In the genomic region with DNA sequence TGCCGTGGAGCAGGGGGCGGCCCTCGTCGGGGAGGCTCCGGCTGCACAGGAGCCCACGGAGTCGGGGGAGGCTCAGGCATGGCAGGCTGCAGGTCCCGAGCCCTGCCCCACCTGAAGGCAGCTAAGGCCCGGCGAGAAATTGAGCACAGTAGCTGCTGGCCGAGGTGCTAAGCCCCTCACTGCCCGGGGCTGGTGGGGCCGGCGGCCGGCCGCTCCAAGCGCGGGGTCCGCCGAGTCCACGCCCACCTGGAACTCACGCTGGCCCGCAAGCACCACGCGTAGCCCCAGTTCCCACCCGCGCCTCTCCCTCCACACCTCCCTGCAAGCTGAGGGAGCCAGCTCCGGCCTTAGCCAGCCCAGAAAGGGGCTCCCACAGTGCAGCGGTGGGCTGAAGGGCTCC, we compare ENCODE assay signal across 34 cellular contexts.
"Had no signal": no experiment of that assay in that cellular context is flagged by ENCODE, and none has a peak within 500 bp of the region (broad histone marks: within the 10 kb centered on the region; RNA-seq: fewer than 3 reads in every experiment).

No MANE protein-coding gene starts in this region.

- H3K36me3 Mint-ChIP-seq: activated CD4-positive, alpha-beta memory T cell treated with anti-CD3 and anti-CD28 coated beads for 36 hours; activated naive CD4-positive, alpha-beta T cell treated with anti-CD3 and anti-CD28 coated beads, Interleukin-2, amount 50 U/mL, for 72 hours; activated naive CD8-positive, alpha-beta T cell treated with anti-CD3 and anti-CD28 coated beads for 36 hours had no signal

- H3K27ac Mint-ChIP-seq: activated B cell treated with CpG ODN at 0.5 μM for 24 hours; activated CD4-positive, alpha-beta memory T cell treated with anti-CD3 and anti-CD28 coated beads for 36 hours; activated CD4-positive, alpha-beta T cell treated with anti-CD3 and anti-CD28 coated beads, Interleukin-2, amount 10 ng/mL, durations not matched to agents 24 days and 14 days; activated CD8-positive, alpha-beta T cell treated with anti-CD3 and anti-CD28 coated beads for 36 hours; activated naive CD4-positive, alpha-beta T cell treated with anti-CD3 and anti-CD28 coated beads for 36 hours; activated naive CD4-positive, alpha-beta T cell treated with anti-CD3 and anti-CD28 coated beads, Interleukin-2, amount 50 U/mL, for 72 hours; activated naive CD8-positive, alpha-beta T cell treated with anti-CD3 and anti-CD28 coated beads for 36 hours; activated T-cell treated with anti-CD3 and anti-CD28 coated beads, Interleukin-2, amount 50 U/mL, for 72 hours; activated T-helper 1 cell treated with anti-CD3 and anti-CD28 coated beads, Interleukin-12 subunit alpha, Interleukin-12 subunit beta, Interleukin-2, Interleukin-4 antibody, amounts not matched to agents 30 ng/mL and 10 ng/mL and 1 ng/mL, durations not matched to agents 14 hours and 24 hours and 36 hours; activated T-helper 17 cell treated with anti-CD3 and anti-CD28 coated beads, Interleukin-2, amount 50 U/mL, for 72 hours; T-helper 1 cell treated with Interleukin-12 subunit alpha and Interleukin-12 subunit beta and Interleukin-4 antibody, amounts not matched to agents 30 μg/mL and 1 μg/mL, for 36 hours; T-helper 2 cell treated with Interferon-gamma antibody and Interleukin-4, amounts not matched to agents 5 μg/mL and 100 μg/mL, for 36 hours had no signal

- H3K27me3 Mint-ChIP-seq: activated B cell treated with CpG ODN at 0.5 μM for 24 hours; activated CD4-positive, alpha-beta memory T cell treated with anti-CD3 and anti-CD28 coated beads for 36 hours; activated CD4-positive, alpha-beta T cell treated with anti-CD3 and anti-CD28 coated beads, Interleukin-2, amount 10 ng/mL, durations not matched to agents 24 days and 14 days; activated CD8-positive, alpha-beta T cell treated with anti-CD3 and anti-CD28 coated beads for 36 hours; activated naive CD8-positive, alpha-beta T cell treated with anti-CD3 and anti-CD28 coated beads for 36 hours; activated T-helper 17 cell treated with anti-CD3 and anti-CD28 coated beads, Interleukin-2, amount 50 U/mL, for 72 hours had no signal

- H3K36me3 ChIP-seq: adrenal gland, brain microvascular endothelial cell, breast epithelium had no signal

- H3K9me3 ChIP-seq: adrenal gland, body of pancreas had no signal

- H3K4me1 ChIP-seq: adrenal gland, body of pancreas, breast epithelium had no signal

- H3K4me3 ChIP-seq: adrenal gland, body of pancreas, breast epithelium had no signal

- H3K4me3 Mint-ChIP-seq: activated B cell treated with CpG ODN at 0.5 μM for 24 hours; activated CD4-positive, alpha-beta memory T cell treated with anti-CD3 and anti-CD28 coated beads for 36 hours; activated CD4-positive, alpha-beta T cell treated with anti-CD3 and anti-CD28 coated beads, Interleukin-2, amount 10 ng/mL, durations not matched to agents 24 days and 14 days; activated CD8-positive, alpha-beta T cell treated with anti-CD3 and anti-CD28 coated beads for 36 hours; activated naive CD4-positive, alpha-beta T cell treated with anti-CD3 and anti-CD28 coated beads for 36 hours; activated naive CD8-positive, alpha-beta T cell treated with anti-CD3 and anti-CD28 coated beads for 36 hours; activated T-cell treated with anti-CD3 and anti-CD28 coated beads, Interleukin-2, amount 50 U/mL, for 4 hours; activated T-cell treated with anti-CD3 and anti-CD28 coated beads, Interleukin-2, amount 50 U/mL, for 72 hours; activated T-helper 1 cell treated with anti-CD3 and anti-CD28 coated beads, Interleukin-12 subunit alpha, Interleukin-12 subunit beta, Interleukin-2, Interleukin-4 antibody, amounts not matched to agents 30 ng/mL and 10 ng/mL and 1 ng/mL, durations not matched to agents 14 hours and 24 hours and 36 hours; activated T-helper 17 cell treated with anti-CD3 and anti-CD28 coated beads, Interleukin-2, amount 50 U/mL, for 72 hours; T-helper 1 cell treated with Interleukin-12 subunit alpha and Interleukin-12 subunit beta and Interleukin-4 antibody, amounts not matched to agents 30 μg/mL and 1 μg/mL, for 36 hours; T-helper 2 cell treated with Interferon-gamma antibody and Interleukin-4, amounts not matched to agents 5 μg/mL and 100 μg/mL, for 36 hours had no signal

- DNase-seq: activated B cell treated with CpG ODN at 0.5 μM for 24 hours; activated CD4-positive, alpha-beta memory T cell treated with anti-CD3 and anti-CD28 coated beads for 36 hours; activated CD4-positive, alpha-beta T cell treated with anti-CD3 and anti-CD28 coated beads for 4 hours; activated CD4-positive, alpha-beta T cell treated with anti-CD3 and anti-CD28 coated beads, Interleukin-2, amount 10 ng/mL, durations not matched to agents 24 days and 14 days; activated CD4-positive, alpha-beta T cell treated with anti-CD3 and anti-CD28 coated beads, Interleukin-2, amount 50 U/mL, for 1 hour; activated CD4-positive, alpha-beta T cell treated with anti-CD3 and anti-CD28 coated beads, Interleukin-2, amount 50 U/mL, for 4 hours; activated CD4-positive, CD25-positive, alpha-beta regulatory T cell treated with anti-CD3 and anti-CD28 coated beads, Interleukin-2, amount 50 U/mL, for 72 hours; activated CD8-positive, alpha-beta memory T cell treated with anti-CD3 and anti-CD28 coated beads, Interleukin-2, amount 50 U/mL, for 4 hours; activated CD8-positive, alpha-beta T cell treated with anti-CD3 and anti-CD28 coated beads for 36 hours; activated effector memory CD4-positive, alpha-beta T cell treated with anti-CD3 and anti-CD28 coated beads, Interleukin-2, amount 50 U/mL, for 16 hours; activated naive CD4-positive, alpha-beta T cell; activated naive CD4-positive, alpha-beta T cell treated with anti-CD3 and anti-CD28 coated beads for 36 hours; activated naive CD4-positive, alpha-beta T cell treated with anti-CD3 and anti-CD28 coated beads, Interleukin-2, amount 50 U/mL, for 16 hours; activated naive CD8-positive, alpha-beta T cell treated with anti-CD3 and anti-CD28 coated beads for 36 hours; activated T-cell treated with anti-CD3 and anti-CD28 coated beads for 4 hours; activated T-cell treated with anti-CD3 and anti-CD28 coated beads, Interleukin-2, amount 50 U/mL, for 1 hour; activated T-cell treated with anti-CD3 and anti-CD28 coated beads, Interleukin-2, amount 50 U/mL, for 4 hours; activated T-cell treated with anti-CD3 and anti-CD28 coated beads, Interleukin-2, amount 50 U/mL, for 72 hours; adrenal gland; amniotic stem cell; body of pancreas; brain microvascular endothelial cell; central memory CD4-positive, alpha-beta T cell; T-helper 1 cell; T-helper 2 cell; T-helper 9 cell had no signal

- FAIRE-seq: TTC549 had no signal

- H3K4me1 Mint-ChIP-seq: activated B cell treated with CpG ODN at 0.5 μM for 24 hours; activated CD4-positive, alpha-beta T cell treated with anti-CD3 and anti-CD28 coated beads, Interleukin-2, amount 10 ng/mL, durations not matched to agents 24 days and 14 days; activated naive CD8-positive, alpha-beta T cell treated with anti-CD3 and anti-CD28 coated beads for 36 hours; activated T-helper 17 cell treated with anti-CD3 and anti-CD28 coated beads, Interleukin-2, amount 50 U/mL, for 72 hours had no signal

- H3K9me3 Mint-ChIP-seq: activated B cell treated with CpG ODN at 0.5 μM for 24 hours; activated CD4-positive, alpha-beta T cell treated with anti-CD3 and anti-CD28 coated beads, Interleukin-2, amount 10 ng/mL, durations not matched to agents 24 days and 14 days; activated naive CD4-positive, alpha-beta T cell treated with anti-CD3 and anti-CD28 coated beads for 36 hours; activated naive CD8-positive, alpha-beta T cell treated with anti-CD3 and anti-CD28 coated beads for 36 hours; activated T-helper 1 cell treated with anti-CD3 and anti-CD28 coated beads, Interleukin-12 subunit alpha, Interleukin-12 subunit beta, Interleukin-2, Interleukin-4 antibody, amounts not matched to agents 30 ng/mL and 10 ng/mL and 1 ng/mL, durations not matched to agents 14 hours and 24 hours and 36 hours; T-helper 1 cell treated with Interleukin-12 subunit alpha and Interleukin-12 subunit beta and Interleukin-4 antibody, amounts not matched to agents 30 μg/mL and 1 μg/mL, for 36 hours; T-helper 2 cell treated with Interferon-gamma antibody and Interleukin-4, amounts not matched to agents 5 μg/mL and 100 μg/mL, for 36 hours had no signal

- H3K27ac ChIP-seq: adrenal gland, body of pancreas, brain microvascular endothelial cell, breast epithelium, VCaP had no signal
